ENCODE assay signal across 1 cellular context in genomic region chr2:216777637-216778273, GRCh38.
TF ChIP-seq lines count a peak whose summit lies in the region.

No MANE protein-coding gene starts in this region.

TF ChIP-seq in HepG2, 621 proteins besides CTCF, POLR2A, EP300 and RAD21 (continued from another document and continues in another):
- TF ChIP-seq ZNF710 (CRISPR knock-in tag; IDR thresholded peaks at IDR 0.05; ENCODE audit: borderline replicate concordance) = peak; percentile 30; the same call in 1 of the 2 replicates
- 0 out of 2 replicates have a peak, but pooled peaks have one; percentile 7 for TF ChIP-seq ELF1 (CRISPR knock-in tag; IDR thresholded peaks at IDR 0.05)
- 0 out of 2 replicates have a peak, but pooled peaks have one; percentile 27 for TF ChIP-seq ZNF800 (CRISPR knock-in tag; IDR thresholded peaks at IDR 0.05)
- no peak for TF ChIP-seq HDAC6 (IDR thresholded peaks at IDR 0.05; ENCODE audit: low read depth, low read length)
- peak; percentile 17; the same call in 1 of the 2 replicates for TF ChIP-seq BHLHE40 (IDR thresholded peaks at IDR 0.05; ENCODE audit: low read length)
- no peak for TF ChIP-seq KDM2A (CRISPR knock-in tag; IDR thresholded peaks at IDR 0.05; ENCODE audit: borderline replicate concordance, low read depth)
- peak; percentile 57 for TF ChIP-seq CBX1 (IDR thresholded peaks at IDR 0.05; ENCODE audit: low read depth)
- 0 out of 2 replicates have a peak, but pooled peaks have one; percentile 33 for TF ChIP-seq ZNF605 (CRISPR knock-in tag; IDR thresholded peaks at IDR 0.05)
- TF ChIP-seq HNF1A (IDR thresholded peaks at IDR 0.05; ENCODE audit: low read depth) = no peak
- TF ChIP-seq HNF1A (CRISPR knock-in tag; IDR thresholded peaks at IDR 0.05; ENCODE audit: borderline replicate concordance) = no peak
- TF ChIP-seq MAF1 (CRISPR knock-in tag; IDR thresholded peaks at IDR 0.05; ENCODE audit: borderline replicate concordance) = no peak
- TF ChIP-seq SP4 (CRISPR knock-in tag; IDR thresholded peaks at IDR 0.05) = peak; percentile 32; the same call in 1 of the 2 replicates
- peak; percentile 51 for TF ChIP-seq SOX5 (CRISPR knock-in tag; IDR thresholded peaks at IDR 0.05; ENCODE audit: borderline replicate concordance)
- TF ChIP-seq ELF3 (CRISPR knock-in tag; IDR thresholded peaks at IDR 0.05) = peak; percentile 50; the same call in 1 of the 2 replicates
- peak; percentile 38 for TF ChIP-seq TBL1XR1 (IDR thresholded peaks at IDR 0.05; ENCODE audit: borderline replicate concordance, low read length, partially characterized antibody)
- TF ChIP-seq ZFP37 (CRISPR knock-in tag; IDR thresholded peaks at IDR 0.05; ENCODE audit: borderline replicate concordance) = 0 out of 2 replicates have a peak, but pooled peaks have one; percentile 56
- TF ChIP-seq RERE (CRISPR knock-in tag; IDR thresholded peaks at IDR 0.05; ENCODE audit: low read depth) = no peak
- TF ChIP-seq JUN (CRISPR knock-in tag; IDR thresholded peaks at IDR 0.05) = no peak
- no peak for TF ChIP-seq ZBTB7A (CRISPR knock-in tag; IDR thresholded peaks at IDR 0.05)
- no peak for TF ChIP-seq U2AF2 (IDR thresholded peaks at IDR 0.05; ENCODE audit: low read depth, low read length)
- 0 out of 2 replicates have a peak, but pooled peaks have one; percentile 22 for TF ChIP-seq ZBTB26 (CRISPR knock-in tag; IDR thresholded peaks at IDR 0.05; ENCODE audit: borderline replicate concordance)
- 0 out of 2 replicates have a peak, but pooled peaks have one; percentile 34 for TF ChIP-seq PPARG (CRISPR knock-in tag; conservative IDR thresholded peaks at IDR 0.05)
- TF ChIP-seq EZH2 (conservative IDR thresholded peaks at IDR 0.05; ENCODE audit: low read depth, low read length) = no peak
- peak; percentile 82 for TF ChIP-seq FOXO1 (CRISPR knock-in tag; IDR thresholded peaks at IDR 0.05)
- peak; percentile 60; the same call in 1 of the 2 replicates for TF ChIP-seq FOXK1 (CRISPR knock-in tag; IDR thresholded peaks at IDR 0.05; ENCODE audit: borderline replicate concordance, low read depth)
- TF ChIP-seq HOXA3 (CRISPR knock-in tag; IDR thresholded peaks at IDR 0.05) = 0 out of 2 replicates have a peak, but pooled peaks have one; percentile 39
- TF ChIP-seq ZMYM4 (CRISPR knock-in tag; IDR thresholded peaks at IDR 0.05) = peak; percentile 90
- TF ChIP-seq MIER2 (CRISPR knock-in tag; IDR thresholded peaks at IDR 0.05) = peak; percentile 86; the same call in 1 of the 2 replicates
- peak; percentile 67; the same call in 1 of the 2 replicates for TF ChIP-seq ZNF331 (CRISPR knock-in tag; IDR thresholded peaks at IDR 0.05)
- TF ChIP-seq ZFX (CRISPR knock-in tag; IDR thresholded peaks at IDR 0.05; ENCODE audit: low read depth) = peak; percentile 40; the same call in 1 of the 2 replicates
- peak; percentile 37; the same call in 1 of the 2 replicates for TF ChIP-seq ZSCAN25 (CRISPR knock-in tag; IDR thresholded peaks at IDR 0.05)
- TF ChIP-seq ZNF614 (CRISPR knock-in tag; IDR thresholded peaks at IDR 0.05; ENCODE audit: borderline replicate concordance) = peak; percentile 61; the same call in 1 of the 2 replicates
- peak; percentile 48; the same call in 1 of the 2 replicates for TF ChIP-seq ZFY (CRISPR knock-in tag; IDR thresholded peaks at IDR 0.05)
- peak; percentile 77; the same call in 1 of the 2 replicates for TF ChIP-seq ZNF580 (CRISPR knock-in tag; IDR thresholded peaks at IDR 0.05; ENCODE audit: borderline replicate concordance, low read depth)
- TF ChIP-seq DBP (CRISPR knock-in tag; IDR thresholded peaks at IDR 0.05; ENCODE audit: not compliant biosample characterization) = no peak
- peak; percentile 52 for TF ChIP-seq MED1 (CRISPR knock-in tag; IDR thresholded peaks at IDR 0.05)
